In genomic region chr4:128288689-128289106, GRCh38 we compare ENCODE assay signal across 8 cellular contexts. TPM values are rescaled to one million over a fixed set of nuclear protein-coding genes. Genes with fewer than 3 reads are reported as not detected.
DNase-seq lines count a peak whose midpoint lies in the region; ATAC-seq and TF ChIP-seq lines count a peak whose summit lies in the region.

No MANE protein-coding gene starts in this region.

- DNase-seq in stimulated activated CD4-positive, alpha-beta T cell treated with anti-CD3 and anti-CD28 coated beads, Interleukin-1b, Interleukin-23, amount 100 ng/mL, for 48 hours = peak; percentile 11
- no peak for DNase-seq in stimulated activated CD4-positive, alpha-beta T cell treated with anti-CD3 and anti-CD28 coated beads, Interleukin-2, amount 100 ng/mL, for 48 hours
- DNase-seq in NCI-H524 treated with DMSO at 0.1 percent for 48 hours (lab: John Stamatoyannopoulos, UW) = peak; percentile 7
- peak; percentile 11 for DNase-seq in activated naive CD8-positive, alpha-beta T cell treated with anti-CD3 and anti-CD28 coated beads, Interleukin-2, amount 50 U/mL, for 24 hours
- no peak for DNase-seq in smooth muscle cell (lab: John Stamatoyannopoulos, UW; ENCODE audit: unreplicated experiment)
- DNase-seq in occipital lobe (lab: John Stamatoyannopoulos, UW) = no peak

- H3K79me2 ChIP-seq in smooth muscle cell (ENCODE audit: low read depth) = peaks cover 39% of the 10 kb centered on the region

- H3K27ac ChIP-seq in iPS-20b (ENCODE audit: low read length) = peak overlapping the region; percentile 82
- peak overlapping the region; percentile 85 for H3K27ac ChIP-seq in smooth muscle cell (ENCODE audit: low read depth)

- WGBS in smooth muscle cell (ENCODE audit: low lambda C conversion rate) = 6% methylated on average over 13 of the region's 13 CpGs

- peaks cover 7% of the 10 kb centered on the region; the same call in 1 of the 2 replicates for H3K36me3 ChIP-seq in iPS-20b (ENCODE audit: insufficient read depth, low read depth, low read length)
- no peaks in the 10 kb centered on the region for H3K36me3 ChIP-seq in smooth muscle cell (ENCODE audit: low read depth)

- H3K27me3 Mint-ChIP-seq in activated naive CD8-positive, alpha-beta T cell treated with anti-CD3 and anti-CD28 coated beads, Interleukin-2, amount 50 U/mL, for 24 hours = no peaks in the 10 kb centered on the region

- H3K4me3 Mint-ChIP-seq in activated naive CD8-positive, alpha-beta T cell treated with anti-CD3 and anti-CD28 coated beads, Interleukin-2, amount 50 U/mL, for 24 hours = peak overlapping the region; percentile 84

- H3K4me2 ChIP-seq in smooth muscle cell = peak overlapping the region; percentile 89

- peaks cover 34% of the 10 kb centered on the region for H3K4me1 Mint-ChIP-seq in activated naive CD8-positive, alpha-beta T cell treated with anti-CD3 and anti-CD28 coated beads, Interleukin-2, amount 50 U/mL, for 24 hours

- peaks cover 18% of the 10 kb centered on the region for H3K36me3 Mint-ChIP-seq in activated naive CD8-positive, alpha-beta T cell treated with anti-CD3 and anti-CD28 coated beads, Interleukin-2, amount 50 U/mL, for 24 hours (ENCODE audit: low read depth)

- H3K4me1 ChIP-seq in iPS-20b (ENCODE audit: insufficient read depth, low read length) (peaks cover 8% of the 10 kb centered on the region; the same call in 1 of the 2 replicates), smooth muscle cell (ENCODE audit: low read depth) (peaks cover 27% of the 10 kb centered on the region)

- ATAC-seq in activated naive CD8-positive, alpha-beta T cell treated with anti-CD3 and anti-CD28 coated beads, Interleukin-2, amount 50 U/mL, for 24 hours = no peak
- ATAC-seq in HG02938 (IDR thresholded peaks at IDR 0.05; ENCODE audit: unreplicated experiment) = no peak

- no peaks in the 10 kb centered on the region for H3K27me3 ChIP-seq in iPS-20b (ENCODE audit: insufficient read depth, low read length)
- no peaks in the 10 kb centered on the region for H3K27me3 ChIP-seq in smooth muscle cell (ENCODE audit: low read depth)

- no peak for TF ChIP-seq CTCF in smooth muscle cell (IDR thresholded peaks at IDR 0.05; ENCODE audit: borderline replicate concordance, insufficient read depth, poor library complexity, severe bottlenecking)

- peak overlapping the region; percentile 77 for H2AFZ ChIP-seq in smooth muscle cell (ENCODE audit: low read depth)

- no peaks in the 10 kb centered on the region for H3K9me3 Mint-ChIP-seq in activated naive CD8-positive, alpha-beta T cell treated with anti-CD3 and anti-CD28 coated beads, Interleukin-2, amount 50 U/mL, for 24 hours

- H3K27ac Mint-ChIP-seq in activated naive CD8-positive, alpha-beta T cell treated with anti-CD3 and anti-CD28 coated beads, Interleukin-2, amount 50 U/mL, for 24 hours = peak overlapping the region; percentile 90

- H4K20me1 ChIP-seq in smooth muscle cell (ENCODE audit: low read depth) = peaks cover 26% of the 10 kb centered on the region

- no peaks in the 10 kb centered on the region for H3K9me3 ChIP-seq in iPS-20b (ENCODE audit: insufficient read depth, low read depth, low read length)
- no peaks in the 10 kb centered on the region for H3K9me3 ChIP-seq in smooth muscle cell (replicated peaks; ENCODE audit: low read depth)

- H3K4me3 ChIP-seq in iPS-20b (ENCODE audit: low read length) (peak overlapping the region; percentile 87), smooth muscle cell (peak overlapping the region; percentile 89)

- H3K9ac ChIP-seq in iPS-20b (ENCODE audit: low read depth, low read length) (peak overlapping the region; percentile 91), smooth muscle cell (ENCODE audit: low read depth) (peak overlapping the region; percentile 74)

- no peaks in the 10 kb centered on the region for H3F3A ChIP-seq in smooth muscle cell (ENCODE audit: low read depth)

RNA-seq across cellular contexts. Expression of gene PGRMC2, which starts 1.1 kb away (rescaled TPM):
- total RNA-seq in smooth muscle cell (56.7 and 60.1 TPM in 2 replicates), occipital lobe (31.0 TPM)
- polyA plus RNA-seq in smooth muscle cell = 52.1 and 63.1 TPM in 2 replicates

Comparison
In these comparisons a context has a peak if more than half of its experiments do, and no peak if none do; other contexts are left out.
1. DNase-seq: peak in stimulated activated CD4-positive, alpha-beta T cell treated with anti-CD3 and anti-CD28 coated beads, Interleukin-1b, Interleukin-23, amount 100 ng/mL, for 48 hours (single experiment), NCI-H524 treated with DMSO at 0.1 percent for 48 hours (single experiment) and activated naive CD8-positive, alpha-beta T cell treated with anti-CD3 and anti-CD28 coated beads, Interleukin-2, amount 50 U/mL, for 24 hours (single experiment); none in stimulated activated CD4-positive, alpha-beta T cell treated with anti-CD3 and anti-CD28 coated beads, Interleukin-2, amount 100 ng/mL, for 48 hours (0 of 2), smooth muscle cell (single experiment) and occipital lobe (single experiment).